ENCODE assay signal across 11 cellular contexts in the genomic region with DNA sequence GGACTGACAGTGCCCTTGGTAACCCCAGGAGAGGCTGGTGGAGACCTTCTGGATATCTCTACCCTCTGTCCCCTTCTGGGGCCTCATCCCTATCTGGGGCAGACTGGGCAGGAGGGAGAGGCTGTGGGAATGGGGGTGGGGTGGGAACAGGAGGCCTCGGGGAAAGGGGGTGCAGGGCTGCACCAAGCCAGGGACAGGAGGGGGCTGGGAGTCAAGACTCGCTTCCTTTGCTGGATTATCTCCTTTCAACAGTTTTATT. TPM values are rescaled to one million over a fixed set of nuclear protein-coding genes. Genes with fewer than 3 reads are reported as not detected.
DNase-seq lines count a peak whose midpoint lies in the region; ATAC-seq and TF ChIP-seq lines count a peak whose summit lies in the region.
"Had no signal": no experiment of that assay in that cellular context is flagged by ENCODE, and none has a peak within 500 bp of the region (broad histone marks: within the 10 kb centered on the region; RNA-seq: fewer than 3 reads in every experiment).

No MANE protein-coding gene starts in this region.

- in situ Hi-C loops in ACHN (cut with HindIII; ENCODE audit: low pct_ligation_motif_present, low pct_unique_long_range_greater_than_20kb, low sequenced_read_pairs): no loop called here

- POLR2A ChIA-PET in activated naive CD8-positive, alpha-beta T cell treated with anti-CD3 and anti-CD28 coated beads, Interleukin-2, amount 10 ng/mL, durations not matched to agents 7 days and 5 days (lab: Charles Lee): no interaction called here
- POLR2A ChIA-PET in naive thymus-derived CD4-positive, alpha-beta T cell (lab: Charles Lee): interaction anchor here (0.6 kb wide), 1 partner anchor 374 kb away, joined by 3 read pairs; no protein-coding TSS in a partner anchor
- POLR2A ChIA-PET in CD8-positive, alpha-beta T cell (lab: Charles Lee): no interaction called here

- peak overlapping the region; percentile 76 to 92 for H3K27ac ChIP-seq in coronary artery
- peak overlapping the region; percentile 21 for H3K27ac ChIP-seq in naive thymus-derived CD4-positive, alpha-beta T cell (ENCODE audit: low read depth, low read length)
- H3K27ac ChIP-seq in CD8-positive, alpha-beta T cell (ENCODE audit: low read depth, low read length): no peak overlapping the region

- H3K36me3 ChIP-seq in naive thymus-derived CD4-positive, alpha-beta T cell (ENCODE audit: control insufficient read depth in 2 of 3, insufficient read depth in 3 of 3, low read length in 3 of 3): peaks cover 0 to 30% (median 0%) of the 10 kb centered on the region in 3 experiments
- peaks cover 11% of the 10 kb centered on the region for H3K36me3 ChIP-seq in CD8-positive, alpha-beta T cell (ENCODE audit: insufficient read depth, low read length)

- DNase-seq in activated naive CD8-positive, alpha-beta T cell treated with anti-CD3 and anti-CD28 coated beads, Interleukin-2, amount 10 ng/mL, durations not matched to agents 7 days and 5 days: no peak
- DNase-seq in activated naive CD8-positive, alpha-beta T cell treated with anti-CD3 and anti-CD28 coated beads, Interleukin-2, amount 50 U/mL, for 24 hours: no peak
- no peak for DNase-seq in coronary artery (ENCODE audit: low spot score)
- DNase-seq in naive thymus-derived CD4-positive, alpha-beta T cell: no peak
- DNase-seq in type B pancreatic cell (ENCODE audit: extremely low spot score, unreplicated experiment): no peak
- DNase-seq in CD8-positive, alpha-beta T cell: no peak
- no peak for DNase-seq in ACHN
- DNase-seq: activated T-cell treated with anti-CD3 and anti-CD28 coated beads, Interleukin-2, amount 50 U/mL, for 24 hours; effector CD4-positive, alpha-beta T cell; T-cell had no signal

- no peaks in the 10 kb centered on the region for H3K27me3 Mint-ChIP-seq in activated naive CD8-positive, alpha-beta T cell treated with anti-CD3 and anti-CD28 coated beads, Interleukin-2, amount 10 ng/mL, durations not matched to agents 7 days and 5 days
- H3K27me3 Mint-ChIP-seq in activated naive CD8-positive, alpha-beta T cell treated with anti-CD3 and anti-CD28 coated beads, Interleukin-2, amount 50 U/mL, for 24 hours: no peaks in the 10 kb centered on the region
- no peaks in the 10 kb centered on the region for H3K27me3 Mint-ChIP-seq in naive thymus-derived CD4-positive, alpha-beta T cell
- H3K27me3 Mint-ChIP-seq in type B pancreatic cell: no peaks in the 10 kb centered on the region
- H3K27me3 Mint-ChIP-seq in CD8-positive, alpha-beta T cell (ENCODE audit: low read depth): no peaks in the 10 kb centered on the region
- H3K27me3 Mint-ChIP-seq: activated T-cell treated with anti-CD3 and anti-CD28 coated beads, Interleukin-2, amount 50 U/mL, for 24 hours; T-cell had no signal

- H3K4me1 Mint-ChIP-seq in activated naive CD8-positive, alpha-beta T cell treated with anti-CD3 and anti-CD28 coated beads, Interleukin-2, amount 10 ng/mL, durations not matched to agents 7 days and 5 days: peaks cover 11% of the 10 kb centered on the region
- H3K4me1 Mint-ChIP-seq in activated naive CD8-positive, alpha-beta T cell treated with anti-CD3 and anti-CD28 coated beads, Interleukin-2, amount 50 U/mL, for 24 hours: peaks cover 9% of the 10 kb centered on the region
- peaks cover 7 to 20% (median 12%) of the 10 kb centered on the region in 7 donors for H3K4me1 Mint-ChIP-seq in naive thymus-derived CD4-positive, alpha-beta T cell
- H3K4me1 Mint-ChIP-seq in type B pancreatic cell (ENCODE audit: unreplicated experiment): peaks cover 12% of the 10 kb centered on the region
- H3K4me1 Mint-ChIP-seq in CD8-positive, alpha-beta T cell (ENCODE audit: low read depth): peaks cover 12% of the 10 kb centered on the region

- no peaks in the 10 kb centered on the region for H3K9me3 ChIP-seq in naive thymus-derived CD4-positive, alpha-beta T cell (ENCODE audit: control insufficient read depth in 2 of 3, low read length in 3 of 3)
- no peaks in the 10 kb centered on the region for H3K9me3 ChIP-seq in CD8-positive, alpha-beta T cell (ENCODE audit: low read length)

- H3K4me1 ChIP-seq in naive thymus-derived CD4-positive, alpha-beta T cell (ENCODE audit: control insufficient read depth in 2 of 2, insufficient read depth in 2 of 2, low read length in 2 of 2): peaks cover 0 to 12% of the 10 kb centered on the region in 2 donors
- H3K4me1 ChIP-seq in CD8-positive, alpha-beta T cell (ENCODE audit: insufficient read depth, low read length): peaks cover 5% of the 10 kb centered on the region

- no peak for ATAC-seq in activated naive CD8-positive, alpha-beta T cell treated with anti-CD3 and anti-CD28 coated beads, Interleukin-2, amount 10 ng/mL, durations not matched to agents 7 days and 5 days (ENCODE audit: low read depth)
- ATAC-seq in activated naive CD8-positive, alpha-beta T cell treated with anti-CD3 and anti-CD28 coated beads, Interleukin-2, amount 50 U/mL, for 24 hours: no peak
- ATAC-seq in naive thymus-derived CD4-positive, alpha-beta T cell: no peak
- no peak for ATAC-seq in GM19023 (IDR thresholded peaks at IDR 0.05; ENCODE audit: unreplicated experiment)
- ATAC-seq in CD8-positive, alpha-beta T cell: no peak

- no peaks in the 10 kb centered on the region for H3K9me3 Mint-ChIP-seq in activated naive CD8-positive, alpha-beta T cell treated with anti-CD3 and anti-CD28 coated beads, Interleukin-2, amount 10 ng/mL, durations not matched to agents 7 days and 5 days
- H3K9me3 Mint-ChIP-seq in activated naive CD8-positive, alpha-beta T cell treated with anti-CD3 and anti-CD28 coated beads, Interleukin-2, amount 50 U/mL, for 24 hours: no peaks in the 10 kb centered on the region
- no peaks in the 10 kb centered on the region for H3K9me3 Mint-ChIP-seq in naive thymus-derived CD4-positive, alpha-beta T cell
- no peaks in the 10 kb centered on the region for H3K9me3 Mint-ChIP-seq in type B pancreatic cell
- H3K9me3 Mint-ChIP-seq in CD8-positive, alpha-beta T cell: no peaks in the 10 kb centered on the region
- H3K9me3 Mint-ChIP-seq: activated T-cell treated with anti-CD3 and anti-CD28 coated beads, Interleukin-2, amount 50 U/mL, for 24 hours; T-cell had no signal

- intact Hi-C loops in naive thymus-derived CD4-positive, alpha-beta T cell (cut with micrococcal nuclease): no loop called here
- intact Hi-C loops in CD8-positive, alpha-beta T cell (cut with DNase I, micrococcal nuclease): no loop called here

- CTCF ChIA-PET in naive thymus-derived CD4-positive, alpha-beta T cell (lab: Charles Lee): no interaction called here
- CTCF ChIA-PET in CD8-positive, alpha-beta T cell (lab: Charles Lee): interaction anchor here (1.2 kb wide), 1 partner anchor 20 kb away, joined by 3 read pairs; no protein-coding TSS in a partner anchor

- H3K4me3 ChIP-seq in coronary artery: peak overlapping the region; percentile 62
- H3K4me3 ChIP-seq in naive thymus-derived CD4-positive, alpha-beta T cell (ENCODE audit: low read length): no peak overlapping the region
- no peak overlapping the region for H3K4me3 ChIP-seq in CD8-positive, alpha-beta T cell (ENCODE audit: low read depth, low read length)

- no peaks in the 10 kb centered on the region for H3K27me3 ChIP-seq in naive thymus-derived CD4-positive, alpha-beta T cell (ENCODE audit: control insufficient read depth in 2 of 2, insufficient read depth in 2 of 2, low read length in 2 of 2)
- no peaks in the 10 kb centered on the region for H3K27me3 ChIP-seq in CD8-positive, alpha-beta T cell (ENCODE audit: insufficient read depth, low read length)

- peak overlapping the region; percentile 30 for H3K27ac Mint-ChIP-seq in activated naive CD8-positive, alpha-beta T cell treated with anti-CD3 and anti-CD28 coated beads, Interleukin-2, amount 10 ng/mL, durations not matched to agents 7 days and 5 days
- H3K27ac Mint-ChIP-seq in activated naive CD8-positive, alpha-beta T cell treated with anti-CD3 and anti-CD28 coated beads, Interleukin-2, amount 50 U/mL, for 24 hours: no peak overlapping the region
- peak overlapping the region in 3 of 9 donors; percentile 34 to 70 (median 56) for H3K27ac Mint-ChIP-seq in naive thymus-derived CD4-positive, alpha-beta T cell
- H3K27ac Mint-ChIP-seq in type B pancreatic cell: peak overlapping the region; percentile 93
- H3K27ac Mint-ChIP-seq in CD8-positive, alpha-beta T cell: no peak overlapping the region
- H3K27ac Mint-ChIP-seq: T-cell had no signal

- no peaks in the 10 kb centered on the region for H3K36me3 Mint-ChIP-seq in activated naive CD8-positive, alpha-beta T cell treated with anti-CD3 and anti-CD28 coated beads, Interleukin-2, amount 10 ng/mL, durations not matched to agents 7 days and 5 days
- H3K36me3 Mint-ChIP-seq in activated naive CD8-positive, alpha-beta T cell treated with anti-CD3 and anti-CD28 coated beads, Interleukin-2, amount 50 U/mL, for 24 hours (ENCODE audit: low read depth): no peaks in the 10 kb centered on the region
- peaks cover 0 to 8% (median 0%) of the 10 kb centered on the region in 5 donors for H3K36me3 Mint-ChIP-seq in naive thymus-derived CD4-positive, alpha-beta T cell
- H3K36me3 Mint-ChIP-seq in type B pancreatic cell: no peaks in the 10 kb centered on the region
- peaks cover 22% of the 10 kb centered on the region for H3K36me3 Mint-ChIP-seq in CD8-positive, alpha-beta T cell

- H3K4me3 Mint-ChIP-seq in activated naive CD8-positive, alpha-beta T cell treated with anti-CD3 and anti-CD28 coated beads, Interleukin-2, amount 10 ng/mL, durations not matched to agents 7 days and 5 days: no peak overlapping the region
- H3K4me3 Mint-ChIP-seq in activated naive CD8-positive, alpha-beta T cell treated with anti-CD3 and anti-CD28 coated beads, Interleukin-2, amount 50 U/mL, for 24 hours: no peak overlapping the region
- peak overlapping the region in 1 of 10 donors; percentile 47 for H3K4me3 Mint-ChIP-seq in naive thymus-derived CD4-positive, alpha-beta T cell
- H3K4me3 Mint-ChIP-seq in type B pancreatic cell: peak overlapping the region; percentile 87
- no peak overlapping the region for H3K4me3 Mint-ChIP-seq in CD8-positive, alpha-beta T cell

- no peak for TF ChIP-seq CTCF in coronary artery (IDR thresholded peaks at IDR 0.05)
- no peak for TF ChIP-seq CTCF in type B pancreatic cell (conservative IDR thresholded peaks at IDR 0.05)
- TF ChIP-seq CTCF in CD8-positive, alpha-beta T cell (IDR thresholded peaks at IDR 0.05): no peak

RNA-seq across cellular contexts. Expression of a gene that starts 24.8 kb away (rescaled TPM):
- 10 to 100 TPM; 18.7 to 18.8 TPM for total RNA-seq in activated naive CD8-positive, alpha-beta T cell treated with anti-CD3 and anti-CD28 coated beads, Interleukin-2, amount 10 ng/mL, durations not matched to agents 7 days and 5 days
- 10 to 100 TPM in 4 of 5 experiments, 1 to 10 TPM in 1; 9.4 to 25.8 (median 13.9) TPM for total RNA-seq in naive thymus-derived CD4-positive, alpha-beta T cell
- polyA plus RNA-seq in naive thymus-derived CD4-positive, alpha-beta T cell: 10 to 100 TPM; 18.3 to 18.5 TPM
- 63.6 and 63.7 TPM in 2 replicates for total RNA-seq in type B pancreatic cell (ENCODE audit: low replicate concordance)
- 1 to 10 TPM; 4.8 to 5.9 TPM for total RNA-seq in CD8-positive, alpha-beta T cell

RNA-seq across cellular contexts. Expression of a gene that starts 28.1 kb away (rescaled TPM):
- 10 to 100 TPM; 46.2 to 48.4 TPM for total RNA-seq in activated naive CD8-positive, alpha-beta T cell treated with anti-CD3 and anti-CD28 coated beads, Interleukin-2, amount 10 ng/mL, durations not matched to agents 7 days and 5 days
- 100 to 1,000 TPM in 1 of 5 experiments, 10 to 100 TPM in 4; 15.2 to 106 (median 70.9) TPM for total RNA-seq in naive thymus-derived CD4-positive, alpha-beta T cell
- polyA plus RNA-seq in naive thymus-derived CD4-positive, alpha-beta T cell: 10 to 100 TPM; 18.3 to 41.9 TPM
- total RNA-seq in type B pancreatic cell (ENCODE audit: low replicate concordance): 43.3 and 48.9 TPM in 2 replicates
- 10 to 100 TPM; 95.6 to 96.3 TPM for total RNA-seq in CD8-positive, alpha-beta T cell

RNA-seq across cellular contexts. Expression of a gene that starts 28.8 kb away (rescaled TPM):
- 10 to 100 TPM; 46.9 to 51.4 TPM for total RNA-seq in activated naive CD8-positive, alpha-beta T cell treated with anti-CD3 and anti-CD28 coated beads, Interleukin-2, amount 10 ng/mL, durations not matched to agents 7 days and 5 days
- total RNA-seq in naive thymus-derived CD4-positive, alpha-beta T cell: 10 to 100 TPM; 29.3 to 67.9 (median 33.2) TPM
- 10 to 100 TPM; 69.5 to 72.5 TPM for polyA plus RNA-seq in naive thymus-derived CD4-positive, alpha-beta T cell
- total RNA-seq in type B pancreatic cell (ENCODE audit: low replicate concordance): 44.8 and 50.6 TPM in 2 replicates
- total RNA-seq in CD8-positive, alpha-beta T cell: 10 to 100 TPM; 39.8 to 40.5 TPM

RNA-seq across cellular contexts. Expression of a gene that starts 46.4 kb away (rescaled TPM):
- 10 to 100 TPM; 13.2 to 14.3 TPM for total RNA-seq in activated naive CD8-positive, alpha-beta T cell treated with anti-CD3 and anti-CD28 coated beads, Interleukin-2, amount 10 ng/mL, durations not matched to agents 7 days and 5 days
- 10 to 100 TPM in 1 of 5 experiments, 1 to 10 TPM in 2, under 1 TPM in 2; 0.76 to 12.3 (median 2.1) TPM for total RNA-seq in naive thymus-derived CD4-positive, alpha-beta T cell
- under 1 TPM; 0.26 to 0.48 TPM for polyA plus RNA-seq in naive thymus-derived CD4-positive, alpha-beta T cell
- total RNA-seq in type B pancreatic cell (ENCODE audit: low replicate concordance): 5.4 and 10.6 TPM in 2 replicates
- total RNA-seq in CD8-positive, alpha-beta T cell: 1 to 10 TPM; 4.0 to 4.9 TPM

Comparison
In these comparisons a context has a peak if more than half of its experiments do, and no peak if none do; other contexts are left out.
1. H3K27ac Mint-ChIP-seq: peak in activated naive CD8-positive, alpha-beta T cell treated with anti-CD3 and anti-CD28 coated beads, Interleukin-2, amount 10 ng/mL, durations not matched to agents 7 days and 5 days (single experiment) and type B pancreatic cell (single experiment); none in activated naive CD8-positive, alpha-beta T cell treated with anti-CD3 and anti-CD28 coated beads, Interleukin-2, amount 50 U/mL, for 24 hours (single experiment) and CD8-positive, alpha-beta T cell (single experiment).